In the genomic region with DNA sequence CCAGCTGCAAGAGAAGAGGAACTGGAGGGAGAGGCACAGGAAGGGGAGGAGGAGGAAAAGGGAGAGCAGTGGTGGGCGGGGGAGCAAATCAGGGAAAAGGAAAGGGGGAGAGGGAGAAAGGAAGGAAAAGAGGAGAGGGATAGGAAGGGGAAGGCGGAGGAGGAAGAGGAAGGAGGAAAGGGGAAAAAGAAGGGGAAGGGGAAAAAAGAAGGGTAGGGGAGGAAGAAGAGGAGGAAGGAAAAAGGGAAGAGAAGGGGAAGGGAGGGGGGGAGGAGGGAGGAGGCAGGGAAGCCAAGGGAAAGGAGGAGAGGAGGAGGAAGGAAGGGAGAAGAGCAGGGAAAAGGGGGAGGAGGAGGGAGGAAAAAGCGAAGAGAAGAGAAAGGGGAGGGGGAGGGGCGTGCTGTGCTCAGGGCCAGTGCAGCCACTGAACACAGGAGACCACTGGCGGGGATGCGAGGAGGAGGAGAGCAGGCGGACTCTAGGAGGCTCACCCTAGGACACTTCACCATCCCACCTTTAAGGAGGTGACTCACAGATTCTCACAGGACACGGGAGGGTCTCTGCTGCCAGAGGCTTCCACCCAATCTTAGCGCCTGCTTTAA, we compare ENCODE assay signal across 19 cellular contexts. TPM values are rescaled to one million over a fixed set of nuclear protein-coding genes. Genes with fewer than 3 reads are reported as not detected.
"Had no signal": no experiment of that assay in that cellular context is flagged by ENCODE, and none has a peak within 500 bp of the region (broad histone marks: within the 10 kb centered on the region; RNA-seq: fewer than 3 reads in every experiment).

No MANE protein-coding gene starts in this region.

- H3K36me3 ChIP-seq: cardiac muscle cell, esophagus squamous epithelium, left ventricle myocardium inferior, neutrophil, tibial nerve, uterus had no signal

- H3K9me3 ChIP-seq: esophagus squamous epithelium, left ventricle myocardium inferior, neutrophil, uterus had no signal

- H3K27ac ChIP-seq: cardiac muscle cell, esophagus squamous epithelium, left ventricle myocardium inferior, neutrophil, skin epidermis, tibial nerve, uterus had no signal

- H3K4me1 ChIP-seq: esophagus squamous epithelium, tibial nerve, uterus had no signal

- DNase-seq: activated CD4-positive, alpha-beta T cell treated with anti-CD3 and anti-CD28 coated beads, Interleukin-2, amount 50 U/mL, for 48 hours; activated effector memory CD4-positive, alpha-beta T cell treated with Interleukin-2 at 50 U/mL for 16 hours; activated naive CD4-positive, alpha-beta T cell treated with anti-CD3 and anti-CD28 coated beads, Interleukin-2, amount 50 U/mL, for 16 hours; esophagus squamous epithelium; hypothalamus; left ventricle myocardium inferior; naive thymus-derived CD8-positive, alpha-beta T cell; retina; stimulated activated CD4-positive, alpha-beta T cell treated with anti-CD3 and anti-CD28 coated beads, Interleukin-15, amount 100 ng/mL, for 24 hours; stimulated activated CD4-positive, alpha-beta T cell treated with anti-CD3 and anti-CD28 coated beads, Interleukin-4, amount 100 ng/mL, for 1 hour; stimulated activated naive B cell treated with anti-CD40 and anti-IgM and Interleukin-4, amounts not matched to agents 10 μg/mL and 1 μg/mL and 100 μg/mL, for 72 hours; T1000; uterus had no signal

- ATAC-seq: naive thymus-derived CD8-positive, alpha-beta T cell had no signal

- H3K27ac Mint-ChIP-seq: naive thymus-derived CD8-positive, alpha-beta T cell; stimulated activated naive B cell treated with anti-CD40 and anti-IgM and Interleukin-4, amounts not matched to agents 10 μg/mL and 1 μg/mL and 100 μg/mL, for 72 hours had no signal

- H3K4me1 Mint-ChIP-seq: naive thymus-derived CD8-positive, alpha-beta T cell; stimulated activated naive B cell treated with anti-CD40 and anti-IgM and Interleukin-4, amounts not matched to agents 10 μg/mL and 1 μg/mL and 100 μg/mL, for 72 hours had no signal

- H3K4me3 Mint-ChIP-seq: naive thymus-derived CD8-positive, alpha-beta T cell; stimulated activated naive B cell treated with anti-CD40 and anti-IgM and Interleukin-4, amounts not matched to agents 10 μg/mL and 1 μg/mL and 100 μg/mL, for 72 hours had no signal

- H3K27me3 ChIP-seq: cardiac muscle cell, esophagus squamous epithelium, tibial nerve, uterus had no signal

- H3K4me3 ChIP-seq: cardiac muscle cell, esophagus squamous epithelium, left ventricle myocardium inferior, skin epidermis, tibial nerve, uterus had no signal

RNA-seq across cellular contexts. Expression of a gene that starts 33.1 kb away (rescaled TPM):
- total RNA-seq: endothelial cell of umbilical vein; fibroblast of villous mesenchyme; naive thymus-derived CD8-positive, alpha-beta T cell had no signal
- polyA plus RNA-seq: naive thymus-derived CD8-positive, alpha-beta T cell had no signal
